ENCODE assay signal across 1 cellular context in genomic region chr16:67246081-67246944, GRCh38.
TF ChIP-seq lines count a peak whose summit lies in the region.

No MANE protein-coding gene starts in this region.

TF ChIP-seq in K562, 482 proteins besides CTCF, POLR2A, EP300 and RAD21 (continued from another document and continues in another):
- TF ChIP-seq ZNF407 (IDR thresholded peaks at IDR 0.05; ENCODE audit: low read depth), result peak; percentile 57
- TF ChIP-seq HNRNPK (IDR thresholded peaks at IDR 0.05; ENCODE audit: low read depth, low read length, poor library complexity, severe bottlenecking), result no peak
- TF ChIP-seq ZNF740 (CRISPR knock-in tag; IDR thresholded peaks at IDR 0.05), result peak; percentile 90
- TF ChIP-seq ZNF740 (tag; IDR thresholded peaks at IDR 0.05), result peak in 1 of 2 experiments; percentile 76; a peak in 2 of 4 replicates
- peak; percentile 22; the same call in 1 of the 2 replicates for TF ChIP-seq JUND (IDR thresholded peaks at IDR 0.05; ENCODE audit: borderline replicate concordance, low read depth, low read length)
- no peak for TF ChIP-seq JUND (tag; IDR thresholded peaks at IDR 0.05; ENCODE audit: borderline replicate concordance, low read depth, low read length)
- TF ChIP-seq USF1 (CRISPR knock-in tag; IDR thresholded peaks at IDR 0.05), result peak; percentile 94
- peak; percentile 33; the same call in 1 of the 2 replicates for TF ChIP-seq CREB3L1 (IDR thresholded peaks at IDR 0.05; ENCODE audit: borderline replicate concordance, low read depth)
- TF ChIP-seq ZSCAN32 (CRISPR knock-in tag; IDR thresholded peaks at IDR 0.05), result no peak
- TF ChIP-seq FOXM1 (IDR thresholded peaks at IDR 0.05; ENCODE audit: low read depth), result no peak
- peak; percentile 67; the same call in 1 of the 2 replicates for TF ChIP-seq FOXM1 (CRISPR knock-in tag; IDR thresholded peaks at IDR 0.05; ENCODE audit: low read depth)
- peak; percentile 77 for TF ChIP-seq CXXC5 (CRISPR knock-in tag; IDR thresholded peaks at IDR 0.05)
- TF ChIP-seq TAF1 (IDR thresholded peaks at IDR 0.05; ENCODE audit: control insufficient read depth, extremely low read depth, insufficient read depth, low read length, severe bottlenecking), result peak; percentile 58
- 0 out of 2 replicates have a peak, but pooled peaks have one; percentile 5 for TF ChIP-seq ZNF121 (CRISPR knock-in tag; conservative IDR thresholded peaks at IDR 0.05)
- peak; percentile 90 for TF ChIP-seq RBFOX2 (IDR thresholded peaks at IDR 0.05; ENCODE audit: low read depth, low read length)
- TF ChIP-seq E2F8 (IDR thresholded peaks at IDR 0.05; ENCODE audit: low read depth, partially characterized antibody), result peak; percentile 22
- 0 out of 2 replicates have a peak, but pooled peaks have one; percentile 15 for TF ChIP-seq PKNOX1 (IDR thresholded peaks at IDR 0.05)
- peak; percentile 70; the same call in 1 of the 2 replicates for TF ChIP-seq PHF21A (IDR thresholded peaks at IDR 0.05; ENCODE audit: borderline replicate concordance, low read depth)
- TF ChIP-seq ZNF398 (CRISPR knock-in tag; IDR thresholded peaks at IDR 0.05), result no peak
- TF ChIP-seq DDX20 (tag; IDR thresholded peaks at IDR 0.05; ENCODE audit: low read depth), result no peak
- TF ChIP-seq ARID4B (CRISPR knock-in tag; IDR thresholded peaks at IDR 0.05), result peak; percentile 92
- TF ChIP-seq ZNF175 (CRISPR knock-in tag; IDR thresholded peaks at IDR 0.05; ENCODE audit: low read depth), result no peak
- no peak for TF ChIP-seq ZNF133 (CRISPR knock-in tag; IDR thresholded peaks at IDR 0.05)
- peak; percentile 80 for TF ChIP-seq BHLHE40 (IDR thresholded peaks at IDR 0.05; ENCODE audit: low read length)
- no peak for TF ChIP-seq GTF2F1 (IDR thresholded peaks at IDR 0.05; ENCODE audit: low read depth, low read length)
- TF ChIP-seq HNRNPLL (IDR thresholded peaks at IDR 0.05; ENCODE audit: low read depth, low read length, poor library complexity, severe bottlenecking), result peak; percentile 82
- no peak for TF ChIP-seq ZNF212 (CRISPR knock-in tag; IDR thresholded peaks at IDR 0.05)
- no peak for TF ChIP-seq MCM5 (IDR thresholded peaks at IDR 0.05; ENCODE audit: low read depth)
- no peak for TF ChIP-seq MYBL2 (IDR thresholded peaks at IDR 0.05; ENCODE audit: low read depth)
- TF ChIP-seq MYBL2 (CRISPR knock-in tag; IDR thresholded peaks at IDR 0.05; ENCODE audit: borderline replicate concordance), result no peak
- peak; percentile 60; the same call in 1 of the 2 replicates for TF ChIP-seq CTBP1 (IDR thresholded peaks at IDR 0.05; ENCODE audit: borderline replicate concordance)
- no peak for TF ChIP-seq CREB1 (IDR thresholded peaks at IDR 0.05)
- peak; percentile 50 for TF ChIP-seq CREB1 (CRISPR knock-in tag; IDR thresholded peaks at IDR 0.05)
- peak; percentile 40 for TF ChIP-seq POLR2B (IDR thresholded peaks at IDR 0.05; ENCODE audit: low read depth, partially characterized antibody)
